ENCODE assay signal across 2 cellular contexts in genomic region chr11:122676638-122677037, GRCh38.
TF ChIP-seq lines count a peak whose summit lies in the region.

No MANE protein-coding gene starts in this region.

TF ChIP-seq in HepG2, 621 proteins besides CTCF, POLR2A, EP300 and RAD21 (continues in another document):
- TF ChIP-seq RCOR2 (CRISPR knock-in tag; IDR thresholded peaks at IDR 0.05) (peak; percentile 14; the same call in 1 of the 2 replicates), TEF (CRISPR knock-in tag; IDR thresholded peaks at IDR 0.05) (no peak), TEAD3 (CRISPR knock-in tag; optimal IDR thresholded peaks at IDR 0.05; ENCODE audit: borderline replicate concordance) (peak; percentile 91), ZBTB21 (CRISPR knock-in tag; IDR thresholded peaks at IDR 0.05) (no peak), NR2F1 (CRISPR knock-in tag; IDR thresholded peaks at IDR 0.05) (peak; percentile 34 to 63; a peak in 1 of 4 replicates), MTF2 (CRISPR knock-in tag; IDR thresholded peaks at IDR 0.05; ENCODE audit: borderline replicate concordance) (no peak), KDM1A (CRISPR knock-in tag; IDR thresholded peaks at IDR 0.05) (no peak), ZGPAT (CRISPR knock-in tag; IDR thresholded peaks at IDR 0.05) (peak; percentile 53; the same call in 1 of the 2 replicates), RNF219 (CRISPR knock-in tag; IDR thresholded peaks at IDR 0.05) (no peak), PHF21A (CRISPR knock-in tag; IDR thresholded peaks at IDR 0.05) (0 out of 2 replicates have a peak, but pooled peaks have one; percentile 29), ZNF607 (CRISPR knock-in tag; IDR thresholded peaks at IDR 0.05; ENCODE audit: borderline replicate concordance) (no peak), ZEB1 (IDR thresholded peaks at IDR 0.05; ENCODE audit: insufficient replicate concordance, low read depth) (peak; percentile 73), MIXL1 (CRISPR knock-in tag; IDR thresholded peaks at IDR 0.05) (peak; percentile 12; the same call in 1 of the 2 replicates), RNF2 (conservative IDR thresholded peaks at IDR 0.05; ENCODE audit: low read depth) (no peak), MEIS2 (CRISPR knock-in tag; IDR thresholded peaks at IDR 0.05) (peak; percentile 40; the same call in 1 of the 2 replicates), ARID5B (CRISPR knock-in tag; IDR thresholded peaks at IDR 0.05) (peak; percentile 66), ZBTB20 (CRISPR knock-in tag; IDR thresholded peaks at IDR 0.05; ENCODE audit: borderline replicate concordance, low read depth) (no peak), SP5 (CRISPR knock-in tag; IDR thresholded peaks at IDR 0.05; ENCODE audit: borderline replicate concordance, low read depth) (peak; percentile 64; the same call in 1 of the 2 replicates), ZNF660 (CRISPR knock-in tag; IDR thresholded peaks at IDR 0.05; ENCODE audit: borderline replicate concordance, low read depth) (no peak)

TF ChIP-seq in HEK293T, 16 proteins besides CTCF, POLR2A, EP300 and RAD21:
- no peak for TF ChIP-seq FOXA1 (IDR thresholded peaks at IDR 0.05)
- no peak for TF ChIP-seq HDGF (IDR thresholded peaks at IDR 0.05; ENCODE audit: borderline replicate concordance)
- no peak for TF ChIP-seq LEF1 (IDR thresholded peaks at IDR 0.05; ENCODE audit: borderline replicate concordance)
- TF ChIP-seq BHLHE40 (IDR thresholded peaks at IDR 0.05; ENCODE audit: borderline replicate concordance), result no peak
- TF ChIP-seq PKNOX1 (IDR thresholded peaks at IDR 0.05), result no peak
- no peak for TF ChIP-seq SP1 (IDR thresholded peaks at IDR 0.05)
